Comparison of ENCODE assay signal across 9 cellular contexts in the genomic region with DNA sequence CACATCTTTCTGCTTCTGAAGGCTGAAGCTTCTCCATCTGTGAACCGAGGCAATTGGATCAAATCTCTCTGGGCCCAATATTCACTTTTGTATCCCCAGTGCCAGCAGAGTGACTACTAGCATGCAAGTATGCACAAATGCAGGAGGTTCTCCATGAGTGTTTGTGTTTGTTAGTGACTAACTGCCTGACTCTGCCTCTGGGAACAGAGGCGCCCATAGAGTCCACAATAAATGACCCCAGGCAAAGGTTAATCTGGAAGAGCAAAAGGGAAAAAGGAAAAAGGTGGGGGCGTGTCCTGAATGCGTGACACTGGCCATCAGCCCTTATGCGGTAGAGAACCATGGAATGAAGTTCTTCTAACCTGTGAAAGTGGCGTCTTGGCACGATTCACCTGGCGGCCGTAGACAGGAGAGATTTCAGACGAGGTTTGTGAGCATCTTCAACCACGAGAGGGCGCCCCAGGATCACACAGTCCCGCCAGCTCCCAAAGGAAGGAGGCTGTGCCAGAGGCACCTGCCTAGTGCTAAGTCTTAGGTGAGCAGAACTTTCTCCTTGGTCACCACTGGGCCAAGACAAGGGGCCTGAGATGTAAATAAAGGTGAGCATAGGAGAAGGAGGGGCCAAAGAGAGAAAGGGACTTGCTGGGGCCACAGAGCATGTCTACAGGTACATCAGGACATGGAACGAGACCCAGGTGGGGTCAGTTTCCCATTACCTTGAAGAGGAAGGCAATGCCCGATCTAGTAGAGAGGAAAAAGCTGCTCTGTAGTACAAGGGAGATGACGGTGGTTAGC. TPM values are rescaled to one million over a fixed set of nuclear protein-coding genes. Genes with fewer than 3 reads are reported as not detected.
DNase-seq lines count a peak whose midpoint lies in the region; ATAC-seq and TF ChIP-seq lines count a peak whose summit lies in the region.
"Had no signal": no experiment of that assay in that cellular context is flagged by ENCODE, and none has a peak within 500 bp of the region (broad histone marks: within the 10 kb centered on the region; RNA-seq: fewer than 3 reads in every experiment).

No MANE protein-coding gene starts in this region.

- H3K27ac ChIP-seq in IMR-90 (ENCODE audit: insufficient read depth, low read length) (no peak overlapping the region), OCI-LY7 (ENCODE audit: low read depth, low read length, poor library complexity, severe bottlenecking) (no peak overlapping the region)

- peaks cover 8 to 15% of the 10 kb centered on the region in 2 donors for H3K4me1 Mint-ChIP-seq in natural killer cell

- no peak overlapping the region for H4K91ac ChIP-seq in IMR-90 (ENCODE audit: insufficient read depth, low read depth, low read length)

- H3K9me3 ChIP-seq in IMR-90 (ENCODE audit: control insufficient read depth, insufficient read depth, low read length): no peaks in the 10 kb centered on the region
- H3K9me3 ChIP-seq in OCI-LY7 (ENCODE audit: low read length): no peaks in the 10 kb centered on the region

- H3K4me1 ChIP-seq in IMR-90 (ENCODE audit: control insufficient read depth, insufficient read depth, low read length): no peaks in the 10 kb centered on the region
- no peaks in the 10 kb centered on the region for H3K4me1 ChIP-seq in OCI-LY7 (ENCODE audit: insufficient read depth, low read length, poor library complexity, severe bottlenecking)

- peak overlapping the region; percentile 49; the same call in 1 of the 2 replicates for H3K4me2 ChIP-seq in IMR-90 (ENCODE audit: low read depth, low read length)
- peak overlapping the region; percentile 1; the same call in 1 of the 2 replicates for H3K4me2 ChIP-seq in OCI-LY7 (ENCODE audit: low read length)

- dilution Hi-C loops in IMR-90 (cut with HindIII; ENCODE audit: low sequenced_read_pairs, unreplicated experiment): no loop called here

- no peak overlapping the region for H3K56ac ChIP-seq in IMR-90 (ENCODE audit: extremely low read depth, insufficient read depth, low read length)

- intact Hi-C loops in IMR-90 (cut with micrococcal nuclease) (loop anchor here (1.0 to 5.0 kb wide), 3 partner anchors 79 to 301 kb away; no protein-coding TSS in a partner anchor), OCI-LY7 (cut with micrococcal nuclease; ENCODE audit: unreplicated experiment) (loop anchor here (1.0 to 5.0 kb wide), 3 partner anchors 79 to 296 kb away; a partner anchor contains a TSS), natural killer cell (cut with micrococcal nuclease) (loop anchor here (1.0 kb wide), 2 partner anchors 79 to 174 kb away; no protein-coding TSS in a partner anchor)

- H4K5ac ChIP-seq in IMR-90 (ENCODE audit: low read depth, low read length): no peak overlapping the region

- no peak overlapping the region for H3K4ac ChIP-seq in IMR-90 (ENCODE audit: low read depth, low read length)

- 0 out of 2 replicates have a peak, but pooled peaks have one; percentile 29 for TF ChIP-seq POLR2A in IMR-90 (IDR thresholded peaks at IDR 0.05; ENCODE audit: low read depth, low read length)
- no peak for TF ChIP-seq POLR2A in GM18505 (IDR thresholded peaks at IDR 0.05; ENCODE audit: borderline replicate concordance, extremely low read depth, insufficient read depth, insufficient read length)

- peaks cover 0 to 4% of the 10 kb centered on the region in 2 donors for H3K27me3 Mint-ChIP-seq in natural killer cell (ENCODE audit: low read depth in 2 of 2)

- no peak overlapping the region for H3K9ac ChIP-seq in IMR-90 (ENCODE audit: low read depth, low read length)

- no TSS peak for BruUV-seq in IMR-90 (replicated peaks; lab: Mats Ljungman, UMichigan)
- no TSS peak for BruUV-seq in OCI-LY7 (replicated peaks; lab: Mats Ljungman, UMichigan)

- ATAC-seq in IMR-90 (ENCODE audit: low read depth) (peak; percentile 80), natural killer cell (peak; percentile 75 to 84 (median 75)), GM18505 (IDR thresholded peaks at IDR 0.05; ENCODE audit: unreplicated experiment) (no peak)

- H3K18ac ChIP-seq in IMR-90 (ENCODE audit: low read depth, low read length): no peak overlapping the region

- H3K79me1 ChIP-seq in IMR-90 (ENCODE audit: low read depth in 1 of 2, low read length in 2 of 2): no peaks in the 10 kb centered on the region

- H3K79me2 ChIP-seq in OCI-LY7 (ENCODE audit: insufficient read depth, low read depth, low read length): no peaks in the 10 kb centered on the region

- DNase-seq in DMS79 treated with DMSO at 0.1 percent for 48 hours (lab: John Stamatoyannopoulos, UW): peak; percentile 42
- peak; percentile 59 for DNase-seq in IMR-90
- DNase-seq in OCI-LY7 (ENCODE audit: low spot score): peak; percentile 86
- peak; percentile 81 for DNase-seq in activated T-cell treated with anti-CD3 and anti-CD28 coated beads for 24 hours (ENCODE audit: low read depth)
- DNase-seq in fibroblast of gingiva (ENCODE audit: low read depth): peak; percentile 42
- DNase-seq in natural killer cell: peak; percentile 82
- peak; percentile 61 to 87 (median 79) for DNase-seq in stimulated activated naive CD4-positive, alpha-beta T cell (lab: John Stamatoyannopoulos, UW)

- no peaks in the 10 kb centered on the region for H3K27me3 ChIP-seq in IMR-90 (ENCODE audit: control insufficient read depth, insufficient read depth, low read length)

- H3K9me3 Mint-ChIP-seq in natural killer cell: no peaks in the 10 kb centered on the region
- H3K9me3 Mint-ChIP-seq: dendritic cell treated with granulocyte-macrophage colony-stimulating factor and Interleukin-4, amounts not matched to agents 40 ng/mL and 50 ng/mL, for 4 days had no signal

- H3K23ac ChIP-seq in IMR-90 (ENCODE audit: low read depth, low read length): no peak overlapping the region

- H3K36me3 Mint-ChIP-seq in natural killer cell: no peaks in the 10 kb centered on the region

- no peak overlapping the region for H2BK5ac ChIP-seq in IMR-90 (ENCODE audit: low read depth, low read length, poor library complexity, severe bottlenecking)

- no peak overlapping the region for H2BK120ac ChIP-seq in IMR-90 (ENCODE audit: low read depth, low read length)

- peak; percentile 92 for TF ChIP-seq CTCF in IMR-90 (conservative IDR thresholded peaks at IDR 0.05; ENCODE audit: low read depth, low read length)
- peak; percentile 96 for TF ChIP-seq CTCF in OCI-LY7 (conservative IDR thresholded peaks at IDR 0.05; ENCODE audit: low read length)
- TF ChIP-seq CTCF in natural killer cell (IDR thresholded peaks at IDR 0.05): peak; percentile 93

- H4K8ac ChIP-seq in IMR-90 (ENCODE audit: low read depth in 2 of 2, low read length in 2 of 2): no peak overlapping the region

- no peaks in the 10 kb centered on the region for H3K9me2 ChIP-seq in OCI-LY7 (ENCODE audit: insufficient read depth, low read length)

- no peak overlapping the region for H2BK15ac ChIP-seq in IMR-90 (ENCODE audit: low read depth, low read length)

- H2AK9ac ChIP-seq in IMR-90 (replicated peaks; ENCODE audit: low read depth, low read length, poor library complexity): peak overlapping the region; percentile 39

- in situ Hi-C loops in IMR-90 (cut with MboI; ENCODE audit: low sequenced_read_pairs): loop anchor here (5.0 kb wide), 2 partner anchors 81 to 176 kb away; no protein-coding TSS in a partner anchor

- peak; percentile 96 for TF ChIP-seq RAD21 in IMR-90 (IDR thresholded peaks at IDR 0.05; ENCODE audit: low read length)

- no peak overlapping the region for H2BK20ac ChIP-seq in IMR-90 (ENCODE audit: low read depth, low read length)

- CTCF ChIA-PET in IMR-90 (lab: Yijun Ruan, JAX) (interaction anchor here (1.0 to 1.8 kb wide), 2 partner anchors 10 to 79 kb away, joined by 3 to 9 read pairs; no protein-coding TSS in a partner anchor), OCI-LY7 (lab: Charles Lee; ENCODE audit: unreplicated experiment) (interaction anchor here (0.6 to 1.0 kb wide), 2 partner anchors 78 to 321 kb away, joined by 3 read pairs; no protein-coding TSS in a partner anchor)

- H3K36me3 ChIP-seq in IMR-90 (ENCODE audit: control insufficient read depth, insufficient read depth, low read length) (no peaks in the 10 kb centered on the region), OCI-LY7 (ENCODE audit: insufficient read depth, low read length) (no peaks in the 10 kb centered on the region)

- no peak overlapping the region for H3K14ac ChIP-seq in IMR-90 (replicated peaks; ENCODE audit: low read depth, low read length)

- no peaks in the 10 kb centered on the region for H3K9me1 ChIP-seq in IMR-90 (ENCODE audit: insufficient read depth, low read length)

- POLR2A ChIA-PET in IMR-90 (lab: Charles Lee; ENCODE audit: unreplicated experiment) (no interaction called here), OCI-LY7 (lab: Charles Lee) (no interaction called here)

- 27% methylated on average over 7 of the region's 16 CpGs; no CpG with 5 or more reads in 1 of the 2 experiments for WGBS in IMR-90 (ENCODE audit: extremely low coverage in 2 of 2, insufficient read length in 1 of 2), 2 experiments

- H2AK5ac ChIP-seq in IMR-90 (ENCODE audit: low read depth, low read length): no peak overlapping the region

- peak overlapping the region in 1 of 2 donors; percentile 74 for H3K27ac Mint-ChIP-seq in natural killer cell
- H3K27ac Mint-ChIP-seq: dendritic cell treated with granulocyte-macrophage colony-stimulating factor and Interleukin-4, amounts not matched to agents 40 ng/mL and 50 ng/mL, for 4 days had no signal

- H2AFZ ChIP-seq in IMR-90 (replicated peaks; ENCODE audit: low read length, poor library complexity) (peak overlapping the region; percentile 56), OCI-LY7 (ENCODE audit: low read length) (no peak overlapping the region)

- H3K4me3 ChIP-seq in IMR-90 (ENCODE audit: insufficient read depth, low read depth, low read length) (no peak overlapping the region), OCI-LY7 (ENCODE audit: low read depth, low read length, poor library complexity, severe bottlenecking) (no peak overlapping the region)

- H3K4me3 Mint-ChIP-seq in natural killer cell: no peak overlapping the region
- H3K4me3 Mint-ChIP-seq: dendritic cell treated with granulocyte-macrophage colony-stimulating factor and Interleukin-4, amounts not matched to agents 40 ng/mL and 50 ng/mL, for 4 days had no signal

- no peaks in the 10 kb centered on the region for H4K20me1 ChIP-seq in IMR-90 (ENCODE audit: insufficient read depth, low read length)
- H4K20me1 ChIP-seq in OCI-LY7 (ENCODE audit: insufficient read depth, low read length): no peaks in the 10 kb centered on the region

TF ChIP-seq in IMR-90, 13 proteins besides CTCF, POLR2A, EP300 and RAD21:
- TF ChIP-seq SMC3 (IDR thresholded peaks at IDR 0.05; ENCODE audit: low read depth, low read length) (peak; percentile 87), RFX5 (IDR thresholded peaks at IDR 0.05; ENCODE audit: low read depth, low read length) (no peak)

RNA-seq across cellular contexts. Expression of a gene that starts 44.2 kb away (rescaled TPM):
- under 0.01 TPM in 1 of 2 replicates, not detected in the other for total RNA-seq in IMR-90 (2012; rRNA removed)
- polyA plus RNA-seq in IMR-90 (2012; rRNA removed): 2.3 and 2.8 TPM in 2 replicates
- polyA plus RNA-seq in IMR-90 (2012; cell fraction: cytosol; rRNA removed): 2.2 and 2.9 TPM in 2 replicates
- 2.0 and 2.3 TPM in 2 replicates for polyA plus RNA-seq in IMR-90 (2012; cell fraction: nucleus; rRNA removed; ENCODE audit: low replicate concordance)
- not detected in 2 replicates for total RNA-seq in OCI-LY7 (2014; rRNA removed; shearing (Covaris generic))
- total RNA-seq in OCI-LY7 (2022): not detected in 2 replicates
- 10 to 100 TPM in 2 of 3 donors, 1 to 10 TPM in 1; 7.2 to 25.8 (median 14.7) TPM for total RNA-seq in natural killer cell
